Comparison of ENCODE assay signal across 8 cellular contexts in the genomic region with DNA sequence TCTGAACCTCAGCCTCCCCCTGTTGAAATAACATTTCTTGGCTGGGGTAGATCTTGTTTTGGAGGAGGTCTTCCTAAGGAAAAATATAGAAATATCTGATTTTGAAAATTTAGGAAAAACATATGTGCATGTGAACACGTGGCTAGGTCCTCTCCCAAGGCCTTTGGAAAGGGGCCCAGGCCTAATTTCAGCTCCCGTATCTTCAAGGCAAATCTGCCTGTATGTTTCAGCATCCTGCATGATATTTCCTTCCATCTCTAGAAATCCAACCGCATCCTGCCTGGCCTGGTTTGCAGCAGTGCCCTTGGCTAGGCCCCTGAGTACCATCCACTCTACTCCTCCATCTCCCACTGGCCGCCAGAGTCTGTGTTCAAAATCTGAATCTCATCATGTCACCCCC.
"Had no signal": no experiment of that assay in that cellular context is flagged by ENCODE, and none has a peak within 500 bp of the region (broad histone marks: within the 10 kb centered on the region; RNA-seq: fewer than 3 reads in every experiment).

No MANE protein-coding gene starts in this region.

- DNase-seq: GM23248, GOT3, H7, HFFc6, IMR-90, KG1 had no signal

- H3K9me3 Mint-ChIP-seq: HFFc6 had no signal

- H3K4me3 Mint-ChIP-seq: HFFc6 had no signal

- H3K27ac Mint-ChIP-seq: HFFc6 had no signal

- ATAC-seq: HCT116, K562 had no signal
